1 cellular context compared by ENCODE assay signal in the genomic region with DNA sequence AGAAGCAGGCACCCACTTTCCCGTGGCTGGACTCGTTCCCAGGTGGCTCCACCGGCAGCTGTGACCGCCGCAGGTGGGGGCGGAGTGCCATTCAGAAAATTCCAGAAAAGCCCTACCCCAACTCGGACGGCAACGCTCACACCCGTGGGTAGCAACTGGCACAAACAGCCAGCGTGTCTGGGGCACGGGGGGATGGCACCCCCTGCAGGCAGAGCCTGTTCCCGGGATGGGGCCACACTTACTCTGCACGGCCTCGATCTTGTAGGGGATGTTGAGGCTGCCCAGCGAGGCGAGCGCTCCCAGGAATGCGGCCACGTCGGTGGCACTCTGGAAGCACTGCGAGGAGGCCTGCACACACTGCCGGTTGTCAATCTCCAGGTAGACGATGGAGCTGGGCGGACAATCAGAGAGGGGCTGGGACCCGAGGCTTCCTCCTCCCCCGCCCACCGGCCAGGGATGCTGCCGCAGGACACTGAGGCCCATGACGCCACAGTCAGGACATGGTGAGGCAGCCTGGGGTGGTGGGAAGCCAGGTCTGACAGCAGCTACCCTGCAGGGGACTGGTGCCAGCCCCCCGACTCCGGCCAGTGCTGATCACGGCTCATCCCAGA.
TF ChIP-seq lines count a peak whose summit lies in the region.

No MANE protein-coding gene starts in this region.

TF ChIP-seq in WTC11, 78 proteins besides CTCF, POLR2A, EP300 and RAD21:
- no peak for TF ChIP-seq FOXP1 (CRISPR knock-in tag; IDR thresholded peaks at IDR 0.05; ENCODE audit: borderline replicate concordance)
- TF ChIP-seq, protein P1, sequence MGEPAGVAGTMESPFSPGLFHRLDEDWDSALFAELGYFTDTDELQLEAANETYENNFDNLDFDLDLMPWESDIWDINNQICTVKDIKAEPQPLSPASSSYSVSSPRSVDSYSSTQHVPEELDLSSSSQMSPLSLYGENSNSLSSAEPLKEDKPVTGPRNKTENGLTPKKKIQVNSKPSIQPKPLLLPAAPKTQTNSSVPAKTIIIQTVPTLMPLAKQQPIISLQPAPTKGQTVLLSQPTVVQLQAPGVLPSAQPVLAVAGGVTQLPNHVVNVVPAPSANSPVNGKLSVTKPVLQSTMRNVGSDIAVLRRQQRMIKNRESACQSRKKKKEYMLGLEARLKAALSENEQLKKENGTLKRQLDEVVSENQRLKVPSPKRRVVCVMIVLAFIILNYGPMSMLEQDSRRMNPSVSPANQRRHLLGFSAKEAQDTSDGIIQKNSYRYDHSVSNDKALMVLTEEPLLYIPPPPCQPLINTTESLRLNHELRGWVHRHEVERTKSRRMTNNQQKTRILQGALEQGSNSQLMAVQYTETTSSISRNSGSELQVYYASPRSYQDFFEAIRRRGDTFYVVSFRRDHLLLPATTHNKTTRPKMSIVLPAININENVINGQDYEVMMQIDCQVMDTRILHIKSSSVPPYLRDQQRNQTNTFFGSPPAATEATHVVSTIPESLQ (CRISPR knock-in tag; IDR thresholded peaks at IDR 0.05), result no peak
- TF ChIP-seq KAT7 (CRISPR knock-in tag; IDR thresholded peaks at IDR 0.05; ENCODE audit: borderline replicate concordance), result no peak
- no peak for TF ChIP-seq RORB (CRISPR knock-in tag; IDR thresholded peaks at IDR 0.05)
- TF ChIP-seq, protein P2, sequence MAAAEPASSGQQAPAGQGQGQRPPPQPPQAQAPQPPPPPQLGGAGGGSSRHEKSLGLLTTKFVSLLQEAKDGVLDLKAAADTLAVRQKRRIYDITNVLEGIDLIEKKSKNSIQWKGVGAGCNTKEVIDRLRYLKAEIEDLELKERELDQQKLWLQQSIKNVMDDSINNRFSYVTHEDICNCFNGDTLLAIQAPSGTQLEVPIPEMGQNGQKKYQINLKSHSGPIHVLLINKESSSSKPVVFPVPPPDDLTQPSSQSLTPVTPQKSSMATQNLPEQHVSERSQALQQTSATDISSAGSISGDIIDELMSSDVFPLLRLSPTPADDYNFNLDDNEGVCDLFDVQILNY (CRISPR knock-in tag; IDR thresholded peaks at IDR 0.05), result no peak
- TF ChIP-seq GABPB1 (CRISPR knock-in tag; IDR thresholded peaks at IDR 0.05), result no peak
- no peak for TF ChIP-seq SP1 (CRISPR knock-in tag; conservative IDR thresholded peaks at IDR 0.05)
- TF ChIP-seq, protein P3, sequence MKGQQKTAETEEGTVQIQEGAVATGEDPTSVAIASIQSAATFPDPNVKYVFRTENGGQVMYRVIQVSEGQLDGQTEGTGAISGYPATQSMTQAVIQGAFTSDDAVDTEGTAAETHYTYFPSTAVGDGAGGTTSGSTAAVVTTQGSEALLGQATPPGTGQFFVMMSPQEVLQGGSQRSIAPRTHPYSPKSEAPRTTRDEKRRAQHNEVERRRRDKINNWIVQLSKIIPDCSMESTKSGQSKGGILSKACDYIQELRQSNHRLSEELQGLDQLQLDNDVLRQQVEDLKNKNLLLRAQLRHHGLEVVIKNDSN (CRISPR knock-in tag; IDR thresholded peaks at IDR 0.05), result no peak
- TF ChIP-seq, protein P4, sequence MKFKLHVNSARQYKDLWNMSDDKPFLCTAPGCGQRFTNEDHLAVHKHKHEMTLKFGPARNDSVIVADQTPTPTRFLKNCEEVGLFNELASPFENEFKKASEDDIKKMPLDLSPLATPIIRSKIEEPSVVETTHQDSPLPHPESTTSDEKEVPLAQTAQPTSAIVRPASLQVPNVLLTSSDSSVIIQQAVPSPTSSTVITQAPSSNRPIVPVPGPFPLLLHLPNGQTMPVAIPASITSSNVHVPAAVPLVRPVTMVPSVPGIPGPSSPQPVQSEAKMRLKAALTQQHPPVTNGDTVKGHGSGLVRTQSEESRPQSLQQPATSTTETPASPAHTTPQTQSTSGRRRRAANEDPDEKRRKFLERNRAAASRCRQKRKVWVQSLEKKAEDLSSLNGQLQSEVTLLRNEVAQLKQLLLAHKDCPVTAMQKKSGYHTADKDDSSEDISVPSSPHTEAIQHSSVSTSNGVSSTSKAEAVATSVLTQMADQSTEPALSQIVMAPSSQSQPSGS (CRISPR knock-in tag; IDR thresholded peaks at IDR 0.05; ENCODE audit: borderline replicate concordance, low read depth), result no peak
- TF ChIP-seq, protein P5, sequence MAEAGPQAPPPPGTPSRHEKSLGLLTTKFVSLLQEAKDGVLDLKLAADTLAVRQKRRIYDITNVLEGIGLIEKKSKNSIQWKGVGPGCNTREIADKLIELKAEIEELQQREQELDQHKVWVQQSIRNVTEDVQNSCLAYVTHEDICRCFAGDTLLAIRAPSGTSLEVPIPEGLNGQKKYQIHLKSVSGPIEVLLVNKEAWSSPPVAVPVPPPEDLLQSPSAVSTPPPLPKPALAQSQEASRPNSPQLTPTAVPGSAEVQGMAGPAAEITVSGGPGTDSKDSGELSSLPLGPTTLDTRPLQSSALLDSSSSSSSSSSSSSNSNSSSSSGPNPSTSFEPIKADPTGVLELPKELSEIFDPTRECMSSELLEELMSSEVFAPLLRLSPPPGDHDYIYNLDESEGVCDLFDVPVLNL (CRISPR knock-in tag; IDR thresholded peaks at IDR 0.05; ENCODE audit: borderline replicate concordance, low read depth), result no peak
- TF ChIP-seq PRRX2 (CRISPR knock-in tag; IDR thresholded peaks at IDR 0.05), result no peak
- TF ChIP-seq, protein P6, sequence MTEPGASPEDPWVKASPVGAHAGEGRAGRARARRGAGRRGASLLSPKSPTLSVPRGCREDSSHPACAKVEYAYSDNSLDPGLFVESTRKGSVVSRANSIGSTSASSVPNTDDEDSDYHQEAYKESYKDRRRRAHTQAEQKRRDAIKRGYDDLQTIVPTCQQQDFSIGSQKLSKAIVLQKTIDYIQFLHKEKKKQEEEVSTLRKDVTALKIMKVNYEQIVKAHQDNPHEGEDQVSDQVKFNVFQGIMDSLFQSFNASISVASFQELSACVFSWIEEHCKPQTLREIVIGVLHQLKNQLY (CRISPR knock-in tag; IDR thresholded peaks at IDR 0.05), result no peak
- TF ChIP-seq, protein P7, sequence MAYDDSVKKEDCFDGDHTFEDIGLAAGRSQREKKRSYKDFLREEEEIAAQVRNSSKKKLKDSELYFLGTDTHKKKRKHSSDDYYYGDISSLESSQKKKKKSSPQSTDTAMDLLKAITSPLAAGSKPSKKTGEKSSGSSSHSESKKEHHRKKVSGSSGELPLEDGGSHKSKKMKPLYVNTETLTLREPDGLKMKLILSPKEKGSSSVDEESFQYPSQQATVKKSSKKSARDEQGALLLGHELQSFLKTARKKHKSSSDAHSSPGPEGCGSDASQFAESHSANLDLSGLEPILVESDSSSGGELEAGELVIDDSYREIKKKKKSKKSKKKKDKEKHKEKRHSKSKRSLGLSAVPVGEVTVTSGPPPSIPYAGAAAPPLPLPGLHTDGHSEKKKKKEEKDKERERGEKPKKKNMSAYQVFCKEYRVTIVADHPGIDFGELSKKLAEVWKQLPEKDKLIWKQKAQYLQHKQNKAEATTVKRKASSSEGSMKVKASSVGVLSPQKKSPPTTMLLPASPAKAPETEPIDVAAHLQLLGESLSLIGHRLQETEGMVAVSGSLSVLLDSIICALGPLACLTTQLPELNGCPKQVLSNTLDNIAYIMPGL (CRISPR knock-in tag; IDR thresholded peaks at IDR 0.05), result no peak
- TF ChIP-seq GTF2I (CRISPR knock-in tag; conservative IDR thresholded peaks at IDR 0.05), result no peak
- no peak for TF ChIP-seq SMAD3 (CRISPR knock-in tag; IDR thresholded peaks at IDR 0.05; ENCODE audit: borderline replicate concordance)
- no peak for TF ChIP-seq ZNF416 (CRISPR knock-in tag; IDR thresholded peaks at IDR 0.05)
- TF ChIP-seq ESRRA (CRISPR knock-in tag; IDR thresholded peaks at IDR 0.05; ENCODE audit: borderline replicate concordance), result no peak
